ENCODE assay signal across 17 cellular contexts in genomic region chr1:218717611-218718010, GRCh38.
A peak's percentile ranks its signal among the peaks of the same experiment; 100 is the strongest.
DNase-seq lines count a peak whose midpoint lies in the region; ATAC-seq and TF ChIP-seq lines count a peak whose summit lies in the region.
"Had no signal": no experiment of that assay in that cellular context is flagged by ENCODE, and none has a peak within 500 bp of the region (broad histone marks: within the 10 kb centered on the region; RNA-seq: fewer than 3 reads in every experiment).

No MANE protein-coding gene starts in this region.

- ATAC-seq in GM19351 (IDR thresholded peaks at IDR 0.05; ENCODE audit: unreplicated experiment) = no peak
- ATAC-seq in GM18520 (IDR thresholded peaks at IDR 0.05; ENCODE audit: unreplicated experiment) = no peak
- no peak for ATAC-seq in HG03460 (IDR thresholded peaks at IDR 0.05; ENCODE audit: unreplicated experiment)
- ATAC-seq in sciatic nerve = no peak

- peak; percentile 60 for DNase-seq in AG10803 (ENCODE audit: low read depth)
- DNase-seq in RPMI7951 (ENCODE audit: low read depth) = peak; percentile 60
- peak; percentile 39 for DNase-seq in dermis blood vessel endothelial cell
- DNase-seq in lung microvascular endothelial cell (ENCODE audit: low read depth in 2 of 2) = peak; percentile 66 to 84
- no peak for DNase-seq in sciatic nerve (ENCODE audit: low spot score)
- DNase-seq: adrenal gland; CD4-positive, alpha-beta memory T cell; DND-41; H7; KG1; naive B cell; stimulated activated CD4-positive, alpha-beta T cell treated with anti-CD3 and anti-CD28 coated beads, Interleukin-4, amount 100 ng/mL, for 1 hour; T-helper 9 cell had no signal

- intact Hi-C loops in sciatic nerve (cut with DNase I) = no loop called here

- no peak for TF ChIP-seq CTCF in AG10803 (conservative IDR thresholded peaks at IDR 0.05; ENCODE audit: low read length)

- no peak overlapping the region for H3K4me3 ChIP-seq in AG10803 (ENCODE audit: low read length)
- H3K4me3 ChIP-seq: adrenal gland, skin epidermis had no signal
